Comparison of ENCODE assay signal across 18 cellular contexts in the genomic region with DNA sequence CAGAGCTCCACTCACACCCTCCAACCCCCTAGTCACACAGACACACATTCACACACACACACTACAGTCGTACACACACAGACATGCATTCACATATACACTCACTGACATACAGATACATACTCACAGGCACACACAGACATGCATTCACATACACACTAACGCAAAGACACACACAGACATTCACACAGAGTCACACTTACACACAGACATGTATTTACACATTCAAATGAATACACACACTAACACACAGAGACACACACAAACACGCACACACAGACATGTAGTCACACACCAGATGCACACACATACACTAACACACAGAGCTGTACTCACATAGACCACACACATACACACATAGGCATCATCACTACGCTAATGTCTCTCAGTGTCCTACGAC. TPM values are rescaled to one million over a fixed set of nuclear protein-coding genes. Genes with fewer than 3 reads are reported as not detected.
DNase-seq lines count a peak whose midpoint lies in the region; ATAC-seq, FAIRE-seq and TF ChIP-seq lines count a peak whose summit lies in the region.
"Had no signal": no experiment of that assay in that cellular context is flagged by ENCODE, and none has a peak within 500 bp of the region (broad histone marks: within the 10 kb centered on the region; RNA-seq: fewer than 3 reads in every experiment).

No MANE protein-coding gene starts in this region.

- H3K4me2 ChIP-seq in mesenchymal stem cell (ENCODE audit: low read length, poor library complexity, severe bottlenecking) = no peak overlapping the region
- H3K4me2 ChIP-seq: BLaER1 had no signal

- no peak overlapping the region for H2AFZ ChIP-seq in mesenchymal stem cell (ENCODE audit: low read depth, low read length)

- H2BK15ac ChIP-seq in mesenchymal stem cell (ENCODE audit: low read depth, poor library complexity, severe bottlenecking) = no peak overlapping the region

- H3K4me1 ChIP-seq in mesenchymal stem cell (ENCODE audit: control insufficient read depth, insufficient read depth, low read depth, low read length) = peaks cover 21% of the 10 kb centered on the region

- H3K27ac Mint-ChIP-seq in natural killer cell treated with Interleukin-12 subunit alpha and Interleukin-12 subunit beta and Interleukin-15 and Interleukin-18, amount 100 ng/mL, for 72 hours = no peak overlapping the region
- no peak overlapping the region for H3K27ac Mint-ChIP-seq in natural killer cell
- H3K27ac Mint-ChIP-seq in T-helper 17 cell = peak overlapping the region; percentile 37
- H3K27ac Mint-ChIP-seq: HFFc6 had no signal

- peak; percentile 31 for DNase-seq in natural killer cell treated with Interleukin-12 subunit alpha and Interleukin-12 subunit beta and Interleukin-15 and Interleukin-18, amount 100 ng/mL, for 72 hours (ENCODE audit: low spot score)
- DNase-seq in natural killer cell = no peak
- DNase-seq in T-helper 17 cell = no peak
- no peak for DNase-seq in mesenchymal stem cell
- no peak for DNase-seq in urothelium cell line (ENCODE audit: low spot score)
- no peak for DNase-seq in NCI-H1436 treated with DMSO at 0.1 percent for 48 hours (lab: John Stamatoyannopoulos, UW)
- no peak for DNase-seq in Right ventricle myocardium inferior (ENCODE audit: missing footprints)
- no peak for DNase-seq in H7
- DNase-seq: 8988T; AML-193; Caco-2; CD8-positive, alpha-beta memory T cell; DND-41; GDM1; HFFc6 had no signal

- H3K27me3 ChIP-seq in mesenchymal stem cell (ENCODE audit: control insufficient read depth in 1 of 2, insufficient read depth in 1 of 2, low read length in 2 of 2) = peaks cover 0 to 42% of the 10 kb centered on the region in 2 experiments
- H3K27me3 ChIP-seq in H7 (ENCODE audit: control insufficient read depth, insufficient read depth, low read length) = no peaks in the 10 kb centered on the region
- H3K27me3 ChIP-seq: BLaER1 had no signal

- H3K27me3 Mint-ChIP-seq in natural killer cell treated with Interleukin-12 subunit alpha and Interleukin-12 subunit beta and Interleukin-15 and Interleukin-18, amount 100 ng/mL, for 72 hours = peaks cover 4 to 7% of the 10 kb centered on the region in 2 donors
- H3K27me3 Mint-ChIP-seq in natural killer cell (ENCODE audit: low read depth in 2 of 2) (peaks cover 6 to 12% of the 10 kb centered on the region in 2 donors), T-helper 17 cell (peaks cover 16% of the 10 kb centered on the region)

- FAIRE-seq in urothelium cell line (lab: Jason Lieb, UNC) = peak; percentile 97

- no peak overlapping the region for H3K4ac ChIP-seq in mesenchymal stem cell (ENCODE audit: low read depth in 1 of 2, low read length in 2 of 2)

- no peak overlapping the region for H3K18ac ChIP-seq in mesenchymal stem cell (ENCODE audit: low read depth in 1 of 2, low read length in 2 of 2)

- no peak overlapping the region for H3K4me3 Mint-ChIP-seq in natural killer cell treated with Interleukin-12 subunit alpha and Interleukin-12 subunit beta and Interleukin-15 and Interleukin-18, amount 100 ng/mL, for 72 hours
- H3K4me3 Mint-ChIP-seq in natural killer cell = no peak overlapping the region
- H3K4me3 Mint-ChIP-seq in T-helper 17 cell = no peak overlapping the region
- H3K4me3 Mint-ChIP-seq: CD8-positive, alpha-beta memory T cell; HFFc6 had no signal

- H3K14ac ChIP-seq in mesenchymal stem cell (ENCODE audit: low read length in 2 of 2) = peak overlapping the region in 1 of 2 experiments; percentile 53

- no peak overlapping the region for H2AK5ac ChIP-seq in mesenchymal stem cell (ENCODE audit: low read length, severe bottlenecking)

- WGBS in mesenchymal stem cell = 76% methylated on average over 5 of the region's 5 CpGs

- no peak overlapping the region for H3K27ac ChIP-seq in mesenchymal stem cell (ENCODE audit: low read length, poor library complexity, severe bottlenecking)
- H3K27ac ChIP-seq: BLaER1, HL-60 had no signal

- H2BK12ac ChIP-seq in mesenchymal stem cell (ENCODE audit: low read length in 2 of 2) = no peak overlapping the region

- H4K91ac ChIP-seq in mesenchymal stem cell (ENCODE audit: low read length) = peak overlapping the region; percentile 27

- H3K9me3 ChIP-seq in T-helper 17 cell (ENCODE audit: control insufficient read depth, low read length, poor library complexity, severe bottlenecking) = no peaks in the 10 kb centered on the region
- no peaks in the 10 kb centered on the region for H3K9me3 ChIP-seq in mesenchymal stem cell (ENCODE audit: control insufficient read depth, low read length)
- H3K9me3 ChIP-seq: BLaER1, Caco-2, HAP-1 had no signal

- no peaks in the 10 kb centered on the region for H3K36me3 ChIP-seq in mesenchymal stem cell (ENCODE audit: control insufficient read depth in 1 of 2, insufficient read depth in 2 of 2, low read depth in 1 of 2, low read length in 2 of 2)
- H3K36me3 ChIP-seq in H7 (replicated peaks; ENCODE audit: control insufficient read depth, insufficient read depth, low read length) = no peaks in the 10 kb centered on the region
- H3K36me3 ChIP-seq: BLaER1, HAP-1 had no signal

- H3K9me3 Mint-ChIP-seq in natural killer cell treated with Interleukin-12 subunit alpha and Interleukin-12 subunit beta and Interleukin-15 and Interleukin-18, amount 100 ng/mL, for 72 hours = no peaks in the 10 kb centered on the region
- H3K9me3 Mint-ChIP-seq in natural killer cell = no peaks in the 10 kb centered on the region
- H3K9me3 Mint-ChIP-seq: CD8-positive, alpha-beta memory T cell; HFFc6 had no signal

- no peak overlapping the region for H3K23ac ChIP-seq in mesenchymal stem cell (ENCODE audit: low read length in 2 of 2)

- no peak overlapping the region for H3K9ac ChIP-seq in mesenchymal stem cell (ENCODE audit: low read length)
- H3K9ac ChIP-seq: BLaER1 had no signal

- no peak for ATAC-seq in natural killer cell treated with Interleukin-12 subunit alpha and Interleukin-12 subunit beta and Interleukin-15 and Interleukin-18, amount 100 ng/mL, for 72 hours
- ATAC-seq in natural killer cell (no peak), T-helper 17 cell (no peak), Right ventricle myocardium inferior (no peak)

- H2BK120ac ChIP-seq in mesenchymal stem cell (ENCODE audit: low read depth, low read length) = no peak overlapping the region

- intact Hi-C loops in natural killer cell (cut with micrococcal nuclease) (loop anchor here (5.0 kb wide), 1 partner anchor 170 kb away; no protein-coding TSS in a partner anchor), Right ventricle myocardium inferior (cut with DNase I) (loop anchor here (5.0 kb wide), 1 partner anchor 550 kb away; no protein-coding TSS in a partner anchor)

- H3K4me3 ChIP-seq in mesenchymal stem cell (ENCODE audit: insufficient read depth in 1 of 2, low read depth in 1 of 2, low read length in 2 of 2) (no peak overlapping the region), H7 (ENCODE audit: insufficient read depth, low read depth, low read length) (no peak overlapping the region)
- H3K4me3 ChIP-seq: BLaER1, HAP-1 had no signal

- H4K8ac ChIP-seq in mesenchymal stem cell (ENCODE audit: low read length) = no peak overlapping the region

- no peaks in the 10 kb centered on the region for H3K79me1 ChIP-seq in mesenchymal stem cell (replicated peaks; ENCODE audit: low read length, poor library complexity, severe bottlenecking)

- H2BK5ac ChIP-seq in mesenchymal stem cell (ENCODE audit: low read depth, low read length, poor library complexity, severe bottlenecking) = no peak overlapping the region

- TF ChIP-seq CTCF in natural killer cell (IDR thresholded peaks at IDR 0.05) = no peak

- peaks cover 0 to 2% of the 10 kb centered on the region in 2 donors for H3K4me1 Mint-ChIP-seq in natural killer cell treated with Interleukin-12 subunit alpha and Interleukin-12 subunit beta and Interleukin-15 and Interleukin-18, amount 100 ng/mL, for 72 hours (ENCODE audit: low read depth in 2 of 2)
- H3K4me1 Mint-ChIP-seq in natural killer cell = peaks cover 0 to 4% of the 10 kb centered on the region in 2 donors
- H3K4me1 Mint-ChIP-seq in T-helper 17 cell = peaks cover 3% of the 10 kb centered on the region

- no peaks in the 10 kb centered on the region for H3K36me3 Mint-ChIP-seq in natural killer cell treated with Interleukin-12 subunit alpha and Interleukin-12 subunit beta and Interleukin-15 and Interleukin-18, amount 100 ng/mL, for 72 hours
- no peaks in the 10 kb centered on the region for H3K36me3 Mint-ChIP-seq in natural killer cell
- H3K36me3 Mint-ChIP-seq in T-helper 17 cell (ENCODE audit: low read depth) = no peaks in the 10 kb centered on the region
- H3K36me3 Mint-ChIP-seq: CD8-positive, alpha-beta memory T cell had no signal

RNA-seq across cellular contexts. Expression of a gene that starts 58.0 kb away (rescaled TPM):
- total RNA-seq in natural killer cell treated with Interleukin-12 subunit alpha and Interleukin-12 subunit beta and Interleukin-15 and Interleukin-18, amount 100 ng/mL, for 72 hours = not detected
- not detected for total RNA-seq in natural killer cell
- not detected for total RNA-seq in T-helper 17 cell
- polyA plus RNA-seq in mesenchymal stem cell (2013, experiment 1 of 2) = not detected
- polyA plus RNA-seq in mesenchymal stem cell (2013, experiment 2 of 2) = not detected
- not detected for total RNA-seq in Right ventricle myocardium inferior
- not detected in 2 replicates for total RNA-seq in H7 (2014; rRNA removed; shearing (Covaris generic))
- total RNA-seq: Caco-2; CD8-positive, alpha-beta memory T cell; HFFc6 had no signal
- polyA plus RNA-seq: CD8-positive, alpha-beta memory T cell had no signal
